ENCODE assay signal across 8 cellular contexts in the genomic region with DNA sequence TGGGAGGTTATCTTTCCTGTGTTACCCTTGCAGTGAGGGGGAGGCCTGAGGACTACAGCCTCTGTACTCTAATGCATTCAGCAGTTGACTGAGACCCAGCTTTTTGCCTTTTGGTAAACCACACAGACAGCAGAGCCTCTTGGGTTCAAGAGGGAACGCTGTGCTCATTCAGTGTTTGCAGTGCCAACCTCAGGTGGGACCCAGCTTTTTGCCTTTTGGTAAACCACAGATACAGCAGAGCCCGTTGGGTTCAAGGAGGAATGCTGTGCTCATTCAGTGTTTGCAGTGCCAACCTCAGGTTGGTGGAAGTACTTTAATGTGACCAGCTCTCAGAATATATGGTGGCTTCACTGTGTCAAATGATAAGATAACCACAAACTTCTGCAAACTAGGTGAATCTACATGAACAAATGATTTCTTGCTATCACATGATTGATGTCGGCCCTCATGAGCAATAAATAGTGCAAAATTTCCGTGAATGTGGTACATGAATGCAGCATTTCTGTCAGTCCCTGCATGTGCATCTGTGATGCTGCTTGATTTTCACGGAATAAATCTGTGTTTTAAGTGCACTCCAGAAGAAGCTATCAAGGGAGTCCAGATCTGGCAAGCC. TPM values are rescaled to one million over a fixed set of nuclear protein-coding genes. Genes with fewer than 3 reads are reported as not detected.
DNase-seq lines count a peak whose midpoint lies in the region; ATAC-seq and TF ChIP-seq lines count a peak whose summit lies in the region.

No MANE protein-coding gene starts in this region.

- H3K4me1 Mint-ChIP-seq in Calu3 (ENCODE audit: low read depth, unreplicated experiment) (peaks cover 10% of the 10 kb centered on the region), GM23338 (peaks cover 45% of the 10 kb centered on the region)
- H3K4me1 Mint-ChIP-seq in T-helper 2 cell treated with Interferon-gamma antibody and Interleukin-4, amounts not matched to agents 5 μg/mL and 100 μg/mL, for 36 hours (ENCODE audit: low read depth): peaks cover 58% of the 10 kb centered on the region

- H3K9ac ChIP-seq in mucosa of stomach (ENCODE audit: low read length): peak overlapping the region; percentile 82

- H3K9me2 ChIP-seq in GM23338 (ENCODE audit: insufficient read depth): no peaks in the 10 kb centered on the region; the same call in 1 of the 2 replicates

- 0 out of 2 replicates have a peak, but pooled peaks cover 5% of the 10 kb centered on the region for H4K20me1 ChIP-seq in GM23338 (replicated peaks; ENCODE audit: insufficient read depth)

- CTCF ChIA-PET in Calu3 (lab: Charles Lee): interaction anchor here (0.5 to 1.1 kb wide), 2 partner anchors 11 to 47 kb away, joined by 3 read pairs; no protein-coding TSS in a partner anchor

- H3K36me3 Mint-ChIP-seq in Calu3 (ENCODE audit: insufficient read depth, unreplicated experiment) (peaks cover 25% of the 10 kb centered on the region), GM23338 (ENCODE audit: low read depth) (no peaks in the 10 kb centered on the region)
- H3K36me3 Mint-ChIP-seq in T-helper 2 cell treated with Interferon-gamma antibody and Interleukin-4, amounts not matched to agents 5 μg/mL and 100 μg/mL, for 36 hours (ENCODE audit: low read depth): peaks cover 22% of the 10 kb centered on the region

- peaks cover 39% of the 10 kb centered on the region for H3K4me1 ChIP-seq in GM23338 (ENCODE audit: insufficient read depth)
- H3K4me1 ChIP-seq in mucosa of stomach (ENCODE audit: control insufficient read depth, insufficient read depth, low read length): peaks cover 24% of the 10 kb centered on the region
- H3K4me1 ChIP-seq in HAP-1: peaks cover 5% of the 10 kb centered on the region

- peaks cover 41% of the 10 kb centered on the region for H3K27me3 Mint-ChIP-seq in Calu3 (ENCODE audit: unreplicated experiment)
- peaks cover 13% of the 10 kb centered on the region for H3K27me3 Mint-ChIP-seq in GM23338 (ENCODE audit: insufficient read depth, low read depth, poor library complexity)
- peaks cover 8% of the 10 kb centered on the region for H3K27me3 Mint-ChIP-seq in T-helper 2 cell treated with Interferon-gamma antibody and Interleukin-4, amounts not matched to agents 5 μg/mL and 100 μg/mL, for 36 hours (ENCODE audit: low read depth)

- H3K27ac ChIP-seq in GM23338 (ENCODE audit: low read depth): no peak overlapping the region

- intact Hi-C loops in Calu3 (cut with micrococcal nuclease; ENCODE audit: unreplicated experiment): loop anchor here (1.0 to 5.0 kb wide), 2 partner anchors 53 to 179 kb away; no protein-coding TSS in a partner anchor

- H3F3A ChIP-seq in GM23338 (replicated peaks; ENCODE audit: low read depth): 0 out of 2 replicates have a peak, but pooled peaks cover 4% of the 10 kb centered on the region

- DNase-seq in Calu3 (no peak), GM23338 (ENCODE audit: low spot score) (no peak), HAP-1 (ENCODE audit: low spot score in 2 of 2) (no peak), AG08396 (ENCODE audit: low spot score) (no peak), cerebellar cortex (ENCODE audit: low spot score) (no peak), RKO (ENCODE audit: low spot score) (no peak)
- no peak for DNase-seq in T-helper 2 cell treated with Interferon-gamma antibody and Interleukin-4, amounts not matched to agents 5 μg/mL and 100 μg/mL, for 36 hours (ENCODE audit: low spot score)

- H3K9me3 ChIP-seq in mucosa of stomach (ENCODE audit: control insufficient read depth, low read length) (no peaks in the 10 kb centered on the region), HAP-1 (no peaks in the 10 kb centered on the region)

- TF ChIP-seq CTCF in Calu3 (IDR thresholded peaks at IDR 0.05; ENCODE audit: unreplicated experiment) (no peak), GM23338 (conservative IDR thresholded peaks at IDR 0.05; ENCODE audit: low read depth in 2 of 2) (no peak)

- in situ Hi-C loops in HAP-1 (cut with MboI; ENCODE audit: low sequenced_read_pairs): loop anchor here (10.0 kb wide), 1 partner anchor 140 kb away; no protein-coding TSS in a partner anchor

- H3K27me3 ChIP-seq in GM23338 (ENCODE audit: insufficient read depth): no peaks in the 10 kb centered on the region
- H3K27me3 ChIP-seq in mucosa of stomach (ENCODE audit: control insufficient read depth, insufficient read depth, low read length): no peaks in the 10 kb centered on the region
- 0 out of 2 replicates have a peak, but pooled peaks cover 3% of the 10 kb centered on the region for H3K27me3 ChIP-seq in HAP-1 (ENCODE audit: low read depth)

- no peak for ATAC-seq in GM23338

- H2AFZ ChIP-seq in GM23338: no peak overlapping the region

- H3K79me2 ChIP-seq in GM23338 (replicated peaks; ENCODE audit: insufficient read depth): peaks cover 57% of the 10 kb centered on the region

- peak overlapping the region; percentile 90 for H3K4me3 ChIP-seq in GM23338
- peak overlapping the region; percentile 1 for H3K4me3 ChIP-seq in mucosa of stomach (ENCODE audit: low read length)
- H3K4me3 ChIP-seq in HAP-1: no peak overlapping the region; the same call in 1 of the 2 replicates

- peak overlapping the region; percentile 90 for H3K4me3 Mint-ChIP-seq in Calu3 (ENCODE audit: low read depth, unreplicated experiment)
- H3K4me3 Mint-ChIP-seq in GM23338: peak overlapping the region; percentile 91
- peak overlapping the region; percentile 91 for H3K4me3 Mint-ChIP-seq in T-helper 2 cell treated with Interferon-gamma antibody and Interleukin-4, amounts not matched to agents 5 μg/mL and 100 μg/mL, for 36 hours

- no TSS peak for BruUV-seq in Calu3 (replicated peaks; lab: Mats Ljungman, UMichigan)

- H3K27ac Mint-ChIP-seq in Calu3 (ENCODE audit: unreplicated experiment) (no peak overlapping the region), GM23338 (no peak overlapping the region)
- peak overlapping the region; percentile 96 for H3K27ac Mint-ChIP-seq in T-helper 2 cell treated with Interferon-gamma antibody and Interleukin-4, amounts not matched to agents 5 μg/mL and 100 μg/mL, for 36 hours

- H3K9me3 Mint-ChIP-seq in Calu3 (ENCODE audit: low read depth, unreplicated experiment): no peaks in the 10 kb centered on the region
- no peaks in the 10 kb centered on the region for H3K9me3 Mint-ChIP-seq in GM23338
- no peaks in the 10 kb centered on the region for H3K9me3 Mint-ChIP-seq in T-helper 2 cell treated with Interferon-gamma antibody and Interleukin-4, amounts not matched to agents 5 μg/mL and 100 μg/mL, for 36 hours

- peak overlapping the region; percentile 80 for H3K4me2 ChIP-seq in GM23338

- 0 out of 2 replicates have a peak, but pooled peaks cover 4% of the 10 kb centered on the region for H3K36me3 ChIP-seq in GM23338 (ENCODE audit: insufficient read depth)
- H3K36me3 ChIP-seq in mucosa of stomach (ENCODE audit: control insufficient read depth, insufficient read depth, low read length): no peaks in the 10 kb centered on the region
- no peaks in the 10 kb centered on the region for H3K36me3 ChIP-seq in HAP-1 (replicated peaks)

TF ChIP-seq in GM23338, 12 proteins besides CTCF, POLR2A, EP300 and RAD21 (continues in another document):
- TF ChIP-seq POLR2AphosphoS5 (IDR thresholded peaks at IDR 0.05; ENCODE audit: low read depth): no peak

RNA-seq across cellular contexts. Expression of a gene that starts 1.7 kb away (rescaled TPM):
- 13.4 and 25.0 TPM in 2 replicates for total RNA-seq in Calu3 (2022)
- 55.8 and 86.5 TPM in 2 replicates for total RNA-seq in GM23338 (2014; rRNA removed; shearing (Covaris generic))
- 57.3 and 60.0 TPM in 2 replicates for polyA plus RNA-seq in GM23338 (2016; fragmentation: Nextera tagmentation; extraction: Ambion mirVana)
